In the genomic region with DNA sequence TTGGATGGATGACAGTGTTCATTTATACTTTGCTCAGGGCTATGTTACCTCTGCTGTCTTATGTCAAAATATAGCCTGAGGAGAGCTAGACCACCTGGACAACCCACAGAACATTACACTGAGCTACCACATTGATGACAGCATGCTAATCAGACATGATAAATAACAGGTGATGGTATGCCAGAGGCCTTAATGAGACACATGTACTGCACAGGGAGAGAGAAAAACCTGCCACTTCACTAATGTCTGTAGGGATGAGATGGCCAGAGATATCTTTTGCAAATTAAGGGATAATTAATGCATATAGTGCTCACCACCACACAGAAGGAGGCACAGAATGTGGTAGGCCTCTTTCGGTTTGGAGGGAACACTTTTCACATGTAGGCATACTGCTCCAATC, we compare ENCODE assay signal across 26 cellular contexts.
DNase-seq lines count a peak whose midpoint lies in the region; ATAC-seq, FAIRE-seq and TF ChIP-seq lines count a peak whose summit lies in the region.
"Had no signal": no experiment of that assay in that cellular context is flagged by ENCODE, and none has a peak within 500 bp of the region (broad histone marks: within the 10 kb centered on the region; RNA-seq: fewer than 3 reads in every experiment).

No MANE protein-coding gene starts in this region.

- peak; percentile 28 for FAIRE-seq in bronchial epithelial cell (lab: Jason Lieb, UNC)
- FAIRE-seq: A549, GM12878, GM12892, GM18507 had no signal

- no peaks in the 10 kb centered on the region for H3K79me2 ChIP-seq in SK-N-SH (ENCODE audit: insufficient read depth)

- POLR2A ChIA-PET in SK-N-SH (lab: Yijun Ruan, JAX), result no interaction called here

- TF ChIP-seq EP300 in SK-N-SH (IDR thresholded peaks at IDR 0.05; ENCODE audit: borderline replicate concordance in 1 of 2, low read depth in 1 of 2, low read length in 1 of 2), result peak in 1 of 2 experiments; percentile 91; a peak in 2 of 4 replicates

- DNase-seq in SK-N-SH, result peak; percentile 44
- peak; percentile 53 for DNase-seq in NCI-H69 (lab: John Stamatoyannopoulos, UW)
- DNase-seq in bronchial epithelial cell (ENCODE audit: low read depth), result no peak
- no peak for DNase-seq in vagina (ENCODE audit: extremely low spot score in 2 of 2)
- no peak for DNase-seq in SJCRH30
- DNase-seq: AML-193; C1 segment of cervical spinal cord; CD4-positive, alpha-beta memory T cell; CD4-positive, CD25-positive, alpha-beta regulatory T cell; CD8-positive, alpha-beta memory T cell; COR-L47; DMS 273 treated with DMSO at 0.1 percent for 48 hours; DMS153; DMS53; DMS79; DND-41; EL; GDM1 had no signal

- no peak overlapping the region for H3K4me2 ChIP-seq in SK-N-SH
- H3K4me2 ChIP-seq: A549, BLaER1 had no signal

- 11% methylated on average over 1 of the region's 1 CpG for WGBS in SK-N-SH (ENCODE audit: low lambda C conversion rate)

- H3K27me3 ChIP-seq in SK-N-SH (ENCODE audit: insufficient read depth) (no peaks in the 10 kb centered on the region), bronchial epithelial cell (ENCODE audit: control insufficient read depth, insufficient read depth, low read length) (no peaks in the 10 kb centered on the region), vagina (no peaks in the 10 kb centered on the region), SJCRH30 (no peaks in the 10 kb centered on the region)
- H3K27me3 ChIP-seq: BLaER1 had no signal

- H3K4me3 ChIP-seq in SK-N-SH (ENCODE audit: low read depth in 2 of 2, low read length in 1 of 2) (no peak overlapping the region), bronchial epithelial cell (ENCODE audit: low read depth, low read length) (no peak overlapping the region), vagina (no peak overlapping the region), SJCRH30 (no peak overlapping the region)
- H3K4me3 ChIP-seq: A549, BLaER1, GM12878 had no signal

- no peak overlapping the region for H3K9ac ChIP-seq in SK-N-SH
- H3K9ac ChIP-seq: BLaER1 had no signal

- no peaks in the 10 kb centered on the region for H3K36me3 ChIP-seq in SK-N-SH (replicated peaks in 1 of 2; ENCODE audit: control insufficient read depth in 1 of 2, insufficient read depth in 2 of 2, low read length in 1 of 2)
- no peaks in the 10 kb centered on the region for H3K36me3 ChIP-seq in bronchial epithelial cell (ENCODE audit: control insufficient read depth, insufficient read depth, low read length)
- no peaks in the 10 kb centered on the region for H3K36me3 ChIP-seq in vagina
- H3K36me3 ChIP-seq in SJCRH30, result no peaks in the 10 kb centered on the region
- H3K36me3 ChIP-seq: BLaER1 had no signal

- no peaks in the 10 kb centered on the region for H3F3A ChIP-seq in SK-N-SH (replicated peaks; ENCODE audit: insufficient read depth)

- peaks cover 0 to 7% of the 10 kb centered on the region in 2 experiments; a peak in 2 of 4 replicates for H3K4me1 ChIP-seq in SK-N-SH (ENCODE audit: control insufficient read depth in 1 of 2, insufficient read depth in 2 of 2, low read depth in 1 of 2, low read length in 1 of 2)
- H3K4me1 ChIP-seq in vagina, result no peaks in the 10 kb centered on the region
- no peaks in the 10 kb centered on the region for H3K4me1 ChIP-seq in SJCRH30
- H3K4me1 ChIP-seq: A549, BLaER1 had no signal

- no peak for TF ChIP-seq POLR2A in vagina (IDR thresholded peaks at IDR 0.05)

- TF ChIP-seq CTCF in SK-N-SH (IDR thresholded peaks at IDR 0.05) (no peak), bronchial epithelial cell (IDR thresholded peaks at IDR 0.05; ENCODE audit: insufficient read depth, low read length, severe bottlenecking) (no peak), vagina (IDR thresholded peaks at IDR 0.05) (no peak)

- TF ChIP-seq RAD21 in SK-N-SH (IDR thresholded peaks at IDR 0.05; ENCODE audit: low read length), result peak; percentile 33; the same call in 1 of the 2 replicates

- no peaks in the 10 kb centered on the region for H3K9me2 ChIP-seq in SK-N-SH

- no peaks in the 10 kb centered on the region for H3K9me3 ChIP-seq in SK-N-SH
- H3K9me3 ChIP-seq in vagina, result no peaks in the 10 kb centered on the region
- no peaks in the 10 kb centered on the region for H3K9me3 ChIP-seq in SJCRH30 (replicated peaks)
- H3K9me3 ChIP-seq: A549, BLaER1 had no signal

- ATAC-seq in SK-N-SH treated with all-trans-retinoic acid at 6 μM for 48 hours (no peak; the same call in 2 of the 3 replicates), GM19395 (IDR thresholded peaks at IDR 0.05; ENCODE audit: unreplicated experiment) (no peak)
- ATAC-seq: A549, GM12878 had no signal

- intact Hi-C loops in vagina (cut with DNase I), result no loop called here

- peak overlapping the region in 1 of 2 experiments; percentile 81; a peak in 2 of 4 replicates for H3K27ac ChIP-seq in SK-N-SH (ENCODE audit: low read depth in 2 of 2, low read length in 1 of 2)
- H3K27ac ChIP-seq in vagina, result no peak overlapping the region
- H3K27ac ChIP-seq in SJCRH30, result no peak overlapping the region
- H3K27ac ChIP-seq: 22Rv1, A549, BLaER1 had no signal

- H2AFZ ChIP-seq in SK-N-SH (ENCODE audit: low read depth), result no peak overlapping the region

- CTCF ChIA-PET in SK-N-SH (lab: Yijun Ruan, JAX), result no interaction called here

- H4K20me1 ChIP-seq in SK-N-SH (ENCODE audit: insufficient read depth), result no peaks in the 10 kb centered on the region
- H4K20me1 ChIP-seq: BLaER1 had no signal

TF ChIP-seq in SK-N-SH, 30 proteins besides CTCF, POLR2A, EP300 and RAD21:
- TF ChIP-seq RCOR1 (IDR thresholded peaks at IDR 0.05; ENCODE audit: low read length) (peak; percentile 86), TCF12 (IDR thresholded peaks at IDR 0.05) (no peak), TAF1 (IDR thresholded peaks at IDR 0.05; ENCODE audit: borderline replicate concordance, low read depth, low read length) (no peak), FOXJ3 (CRISPR knock-in tag; IDR thresholded peaks at IDR 0.05) (peak; percentile 92), NFIC (IDR thresholded peaks at IDR 0.05; ENCODE audit: borderline replicate concordance) (no peak), RFX5 (IDR thresholded peaks at IDR 0.05; ENCODE audit: low read length) (no peak), MXI1 (IDR thresholded peaks at IDR 0.05; ENCODE audit: low read depth, low read length) (peak; percentile 50; the same call in 1 of the 2 replicates), GATA2 (CRISPR knock-in tag; IDR thresholded peaks at IDR 0.05) (peak; percentile 99), TEAD4 (IDR thresholded peaks at IDR 0.05; ENCODE audit: borderline replicate concordance, insufficient read depth) (no peak), ZBTB33 (IDR thresholded peaks at IDR 0.05; ENCODE audit: borderline replicate concordance, low read depth) (no peak), CHD2 (IDR thresholded peaks at IDR 0.05; ENCODE audit: low read length, partially characterized antibody) (peak; percentile 32)

TF ChIP-seq in SK-N-SH treated with all-trans-retinoic acid at 6 μM for 48 hours, 23 proteins besides CTCF, POLR2A, EP300 and RAD21 (continues in another document):
- TF ChIP-seq ISL1 (CRISPR knock-in tag; IDR thresholded peaks at IDR 0.05) (no peak), CSDC2 (CRISPR knock-in tag; IDR thresholded peaks at IDR 0.05) (no peak), PATZ1 (CRISPR knock-in tag; IDR thresholded peaks at IDR 0.05; ENCODE audit: borderline replicate concordance) (no peak), ZNF70 (CRISPR knock-in tag; IDR thresholded peaks at IDR 0.05) (no peak), ZC3H10 (CRISPR knock-in tag; IDR thresholded peaks at IDR 0.05) (no peak), OSR1 (CRISPR knock-in tag; IDR thresholded peaks at IDR 0.05) (no peak), GLIS3 (CRISPR knock-in tag; IDR thresholded peaks at IDR 0.05) (no peak), RARB (CRISPR knock-in tag; IDR thresholded peaks at IDR 0.05) (no peak), ZFP3 (CRISPR knock-in tag; IDR thresholded peaks at IDR 0.05) (no peak), POU6F1 (CRISPR knock-in tag; IDR thresholded peaks at IDR 0.05; ENCODE audit: borderline replicate concordance, low read depth) (no peak), ARNTL (CRISPR knock-in tag; IDR thresholded peaks at IDR 0.05; ENCODE audit: borderline replicate concordance, low read depth) (no peak), PPARA (CRISPR knock-in tag; IDR thresholded peaks at IDR 0.05; ENCODE audit: borderline replicate concordance) (no peak), BACH2 (CRISPR knock-in tag; IDR thresholded peaks at IDR 0.05; ENCODE audit: borderline replicate concordance) (no peak), ZNF8 (CRISPR knock-in tag; IDR thresholded peaks at IDR 0.05) (no peak)

Comparison
In these comparisons a context has a peak if more than half of its experiments do, and no peak if none do; other contexts are left out.
1. DNase-seq: peak in SK-N-SH (single experiment) and NCI-H69 (single experiment); none in bronchial epithelial cell (single experiment), vagina (0 of 2) and SJCRH30 (0 of 2).